In the genomic region with DNA sequence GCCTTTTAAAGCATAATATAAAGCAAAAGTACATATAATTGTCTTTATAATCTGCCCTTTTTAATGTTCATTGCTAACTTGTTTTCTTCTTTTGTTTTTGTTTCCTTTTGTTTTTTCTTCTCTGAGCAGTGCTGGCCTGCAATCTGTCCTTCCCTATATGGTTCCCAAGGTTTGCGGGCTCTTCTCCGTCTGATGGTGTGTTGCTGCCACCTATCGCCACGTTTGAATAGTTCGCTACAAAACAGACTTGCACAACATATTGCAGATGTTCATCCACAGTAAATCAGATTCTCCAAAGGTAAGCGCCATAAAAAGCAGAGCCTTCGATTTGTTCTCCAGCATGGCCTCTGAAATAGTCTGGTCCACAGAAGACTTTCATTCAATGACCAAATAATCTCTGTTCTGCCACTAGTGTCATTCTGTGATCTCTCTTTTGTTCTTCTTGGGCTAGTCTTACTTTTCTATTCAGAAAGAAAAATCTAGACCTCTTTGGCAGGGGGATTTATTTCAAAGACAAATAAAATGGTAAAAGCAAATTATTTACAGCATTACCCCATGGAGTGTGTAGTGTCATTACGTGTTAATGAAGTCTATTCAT, we compare ENCODE assay signal across 8 cellular contexts. TPM values are rescaled to one million over a fixed set of nuclear protein-coding genes. Genes with fewer than 3 reads are reported as not detected.
DNase-seq lines count a peak whose midpoint lies in the region; ATAC-seq and TF ChIP-seq lines count a peak whose summit lies in the region.

No MANE protein-coding gene starts in this region.

- POLR2A ChIA-PET in Panc1 (lab: Charles Lee), result no interaction called here

- H3K36me3 Mint-ChIP-seq in activated naive CD4-positive, alpha-beta T cell treated with anti-CD3 and anti-CD28 coated beads, Interleukin-2, amount 50 U/mL, for 72 hours, result no peaks in the 10 kb centered on the region

- no peak overlapping the region for H3K27ac ChIP-seq in Panc1 (ENCODE audit: low read length)
- H3K27ac ChIP-seq in psoas muscle, result no peak overlapping the region

- no peaks in the 10 kb centered on the region for H4K20me1 ChIP-seq in Loucy (ENCODE audit: insufficient read depth, low read length, poor library complexity, severe bottlenecking)

- H3K4me3 ChIP-seq in Loucy (ENCODE audit: low read length, poor library complexity, severe bottlenecking), result no peak overlapping the region
- no peak overlapping the region for H3K4me3 ChIP-seq in Panc1 (ENCODE audit: low read depth in 2 of 2, low read length in 2 of 2)
- no peak overlapping the region for H3K4me3 ChIP-seq in psoas muscle

- no peaks in the 10 kb centered on the region for H3K9me3 Mint-ChIP-seq in activated naive CD4-positive, alpha-beta T cell treated with anti-CD3 and anti-CD28 coated beads, Interleukin-2, amount 50 U/mL, for 72 hours

- peak; percentile 95 for ATAC-seq in Panc1
- ATAC-seq in activated naive CD4-positive, alpha-beta T cell treated with anti-CD3 and anti-CD28 coated beads, Interleukin-2, amount 50 U/mL, for 72 hours, result peak; percentile 50 to 84
- ATAC-seq in Right ventricle myocardium superior (ENCODE audit: poor library complexity), result peak; percentile 88
- ATAC-seq in psoas muscle, result peak; percentile 68 to 86 (median 85)

- H3K9me3 ChIP-seq in Loucy (ENCODE audit: insufficient read depth, low read depth, low read length) (no peaks in the 10 kb centered on the region), Panc1 (ENCODE audit: control insufficient read depth, insufficient read depth, low read depth, low read length) (no peaks in the 10 kb centered on the region), psoas muscle (no peaks in the 10 kb centered on the region)

- intact Hi-C loops in Panc1 (cut with micrococcal nuclease; ENCODE audit: unreplicated experiment) (loop anchor here (10.0 kb wide), 1 partner anchor 131 kb away; no protein-coding TSS in a partner anchor), Right ventricle myocardium superior (cut with DNase I) (no loop called here), psoas muscle (cut with DNase I) (no loop called here)

- WGBS in psoas muscle, 3 donors, result 4 to 5% (median 4%) methylated on average over 8 of the region's 8 CpGs

- no peak overlapping the region for H3K27ac Mint-ChIP-seq in activated naive CD4-positive, alpha-beta T cell treated with anti-CD3 and anti-CD28 coated beads, Interleukin-2, amount 50 U/mL, for 72 hours

- no TSS peak for BruUV-seq in Panc1 (replicated peaks; lab: Mats Ljungman, UMichigan)

- CTCF ChIA-PET in Panc1 (lab: Charles Lee), result no interaction called here

- H3K9me2 ChIP-seq in Loucy (replicated peaks; ENCODE audit: low read depth, low read length), result no peaks in the 10 kb centered on the region

- H3K4me1 ChIP-seq in Loucy (ENCODE audit: insufficient read depth, low read length, poor library complexity, severe bottlenecking) (no peaks in the 10 kb centered on the region), Panc1 (ENCODE audit: control insufficient read depth, insufficient read depth, low read length) (no peaks in the 10 kb centered on the region), psoas muscle (no peaks in the 10 kb centered on the region)

- H3K79me2 ChIP-seq in Loucy (ENCODE audit: insufficient read depth, low read length), result no peaks in the 10 kb centered on the region

- no peak overlapping the region for H2AFZ ChIP-seq in Loucy (ENCODE audit: low read length)

- no peak overlapping the region for H3K4me2 ChIP-seq in Loucy (ENCODE audit: low read depth, low read length, poor library complexity, severe bottlenecking)

- H3K27me3 ChIP-seq in Loucy (ENCODE audit: insufficient read depth, low read length, poor library complexity, severe bottlenecking) (no peaks in the 10 kb centered on the region), Panc1 (ENCODE audit: control insufficient read depth, insufficient read depth, low read length) (no peaks in the 10 kb centered on the region), psoas muscle (ENCODE audit: insufficient read depth in 3 of 3, low read length in 2 of 3) (no peaks in the 10 kb centered on the region)

- in situ Hi-C loops in Panc1 (cut with HindIII; ENCODE audit: low pct_unique_long_range_greater_than_20kb, low sequenced_read_pairs), result no loop called here

- TF ChIP-seq CTCF in GM12872 (IDR thresholded peaks at IDR 0.05; ENCODE audit: insufficient read depth, low read depth, low read length) (peak; percentile 70), Loucy (conservative IDR thresholded peaks at IDR 0.05; ENCODE audit: low read length) (peak; percentile 84), Panc1 (IDR thresholded peaks at IDR 0.05) (peak; percentile 83), psoas muscle (IDR thresholded peaks at IDR 0.05) (peak; percentile 59)

- DNase-seq in HCEC 1CT, result peak; percentile 71
- DNase-seq in Panc1 (ENCODE audit: low read depth, low spot score), result peak; percentile 54
- peak in 1 of 2 donors; percentile 17 for DNase-seq in activated naive CD4-positive, alpha-beta T cell treated with anti-CD3 and anti-CD28 coated beads, Interleukin-2, amount 50 U/mL, for 72 hours (ENCODE audit: low spot score in 2 of 2)
- DNase-seq in Right ventricle myocardium superior, result no peak
- DNase-seq in psoas muscle, result peak; percentile 28 to 59
- DNase-seq in NK-92 (lab: John Stamatoyannopoulos, UW; ENCODE audit: unreplicated experiment), result no peak

- no peak overlapping the region for H3K9ac ChIP-seq in Loucy (ENCODE audit: low read depth, low read length, poor library complexity, severe bottlenecking)

- H3K36me3 ChIP-seq in Loucy (ENCODE audit: insufficient read depth, low read length) (no peaks in the 10 kb centered on the region), Panc1 (ENCODE audit: control insufficient read depth, insufficient read depth, low read length) (no peaks in the 10 kb centered on the region), psoas muscle (ENCODE audit: insufficient read depth in 1 of 2, low read depth in 1 of 2) (no peaks in the 10 kb centered on the region)

- H3F3A ChIP-seq in Loucy (ENCODE audit: low read depth), result no peaks in the 10 kb centered on the region

RNA-seq across cellular contexts. Expression of gene C12orf50, which starts 33.5 kb away (rescaled TPM):
- total RNA-seq in Panc1 (2021; ENCODE audit: unreplicated experiment), result not detected
- polyA plus RNA-seq in Panc1 (2012; ENCODE audit: insufficient read length), result not detected
- under 1 TPM; 0.07 to 0.18 TPM for total RNA-seq in activated naive CD4-positive, alpha-beta T cell treated with anti-CD3 and anti-CD28 coated beads, Interleukin-2, amount 50 U/mL, for 72 hours
- 0.11 TPM for total RNA-seq in Right ventricle myocardium superior
- total RNA-seq in psoas muscle, result under 1 TPM in 1 of 4 donors, not detected in 3; 0.20 TPM
- polyA plus RNA-seq in psoas muscle, result under 1 TPM in 2 of 3 donors, not detected in 1; 0.09 TPM

Comparison
In these comparisons a context has a peak if more than half of its experiments do, and no peak if none do; other contexts are left out.
1. DNase-seq: peak in HCEC 1CT (single experiment), Panc1 (single experiment) and psoas muscle (2 of 2); none in Right ventricle myocardium superior (single experiment) and NK-92 (single experiment).
2. Peak in every context shown above with its lines, with median percentiles within 50 percentile points of each other: CTCF ChIP-seq and ATAC-seq.